ENCODE assay signal across 8 cellular contexts in the genomic region with DNA sequence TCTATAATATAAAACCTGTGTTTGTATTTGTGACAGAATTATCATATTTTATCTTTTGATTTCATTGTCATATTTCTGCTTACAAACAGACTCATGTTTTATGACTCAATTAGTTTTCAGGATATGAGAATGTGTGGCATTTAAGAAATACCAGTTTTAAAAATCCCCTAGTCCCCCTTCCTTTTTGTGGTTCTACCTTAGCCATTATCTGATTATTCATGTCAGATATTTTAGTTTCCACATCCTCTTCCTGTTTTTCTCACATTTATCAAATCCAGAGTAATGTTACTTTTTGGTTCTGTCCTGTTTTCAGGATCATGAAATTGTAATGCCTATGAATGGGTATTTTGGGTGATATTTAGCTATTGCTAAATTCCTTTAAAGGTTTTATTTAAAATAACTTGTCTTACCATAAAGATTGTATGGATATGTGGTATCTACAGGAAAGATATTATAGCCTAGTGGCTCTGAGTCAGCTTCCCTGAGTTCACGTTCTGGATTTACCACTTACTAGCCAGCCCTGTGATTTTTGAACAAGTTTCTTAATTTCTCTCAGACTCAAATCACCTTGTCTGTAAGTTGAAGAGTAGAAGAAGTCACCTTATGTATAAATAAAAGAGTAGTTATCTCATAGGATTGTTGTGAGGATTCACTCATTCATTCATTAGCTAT.
A peak's percentile ranks its signal among the peaks of the same experiment; 100 is the strongest.
DNase-seq lines count a peak whose midpoint lies in the region; ATAC-seq and TF ChIP-seq lines count a peak whose summit lies in the region.
"Not testable (repeated sequence)": the region's sequence is repeated elsewhere in the genome, so short reads cannot be mapped to it uniquely, and the experiment has no call there.

No MANE protein-coding gene starts in this region.

- not testable (repeated sequence) for H3K27me3 ChIP-seq in GM23248 (replicated peaks; ENCODE audit: insufficient read depth); brain microvascular endothelial cell (replicated peaks)

- WGBS in GM23248 (ENCODE audit: low coverage in 1 of 2, low lambda C conversion rate in 2 of 2, missing lambda C conversion rate in 2 of 2), 2 experiments, result 0 to 3% methylated on average over 1 of the region's 1 CpG

- not testable (repeated sequence) for H3K9me3 ChIP-seq in GM23248 (ENCODE audit: low read depth); OCI-LY7 (ENCODE audit: low read length)

- H3K4me2 ChIP-seq in GM23248 (ENCODE audit: unreplicated experiment), result peak overlapping the region; percentile 83
- peak overlapping the region; percentile 47 for H3K4me2 ChIP-seq in OCI-LY7 (ENCODE audit: low read length)

- not testable (repeated sequence) for H2AFZ ChIP-seq in GM23248; OCI-LY7 (ENCODE audit: low read length)

- TF ChIP-seq POLR2A in GM18505 (IDR thresholded peaks at IDR 0.05; ENCODE audit: borderline replicate concordance, extremely low read depth, insufficient read depth, insufficient read length), result not testable (repeated sequence)

- H3K79me2 ChIP-seq in GM23248 (ENCODE audit: insufficient read depth); OCI-LY7 (ENCODE audit: insufficient read depth, low read depth, low read length): not testable (repeated sequence)

- peak overlapping the region; percentile 85 for H3K27ac ChIP-seq in GM23248
- H3K27ac ChIP-seq in OCI-LY7 (ENCODE audit: low read depth, low read length, poor library complexity, severe bottlenecking), result peak overlapping the region; percentile 80
- H3K27ac ChIP-seq in brain microvascular endothelial cell, result peak overlapping the region; percentile 94

- POLR2A ChIA-PET in OCI-LY7 (lab: Charles Lee); activated CD4-positive, alpha-beta memory T cell treated with anti-CD3 and anti-CD28 coated beads for 36 hours (lab: Charles Lee): not testable (repeated sequence)

- TF ChIP-seq CTCF in OCI-LY7 (conservative IDR thresholded peaks at IDR 0.05; ENCODE audit: low read length); brain microvascular endothelial cell (IDR thresholded peaks at IDR 0.05; ENCODE audit: low read depth, low read length, missing control alignments): not testable (repeated sequence)

- ATAC-seq in GM18505 (IDR thresholded peaks at IDR 0.05; ENCODE audit: unreplicated experiment), result peak; percentile 65
- ATAC-seq in HG03457 (IDR thresholded peaks at IDR 0.05; ENCODE audit: unreplicated experiment), result peak; percentile 72
- ATAC-seq in memory B cell (ENCODE audit: low read depth), result peak; percentile 84

- CTCF ChIA-PET in OCI-LY7 (lab: Charles Lee; ENCODE audit: unreplicated experiment); activated CD4-positive, alpha-beta memory T cell treated with anti-CD3 and anti-CD28 coated beads for 36 hours (lab: Charles Lee): not testable (repeated sequence)

- H3K4me1 ChIP-seq in GM23248 (ENCODE audit: insufficient read depth), result peaks cover 13% of the 10 kb centered on the region
- peaks cover 21% of the 10 kb centered on the region for H3K4me1 ChIP-seq in OCI-LY7 (ENCODE audit: insufficient read depth, low read length, poor library complexity, severe bottlenecking)

- in situ Hi-C loops in GM23248 (cut with MboI); brain microvascular endothelial cell (cut with HindIII; ENCODE audit: low pct_ligation_motif_present, low sequenced_read_pairs): not testable (repeated sequence)

- H3K4me3 Mint-ChIP-seq in activated CD4-positive, alpha-beta memory T cell treated with anti-CD3 and anti-CD28 coated beads for 36 hours, result not testable (repeated sequence)
- peak overlapping the region; percentile 54 for H3K4me3 Mint-ChIP-seq in memory B cell

- not testable (repeated sequence) for H3K27me3 Mint-ChIP-seq in activated CD4-positive, alpha-beta memory T cell treated with anti-CD3 and anti-CD28 coated beads for 36 hours; memory B cell

- H3K9ac ChIP-seq in GM23248, result peak overlapping the region; percentile 56

- intact Hi-C loops in OCI-LY7 (cut with micrococcal nuclease; ENCODE audit: unreplicated experiment); activated CD4-positive, alpha-beta memory T cell treated with anti-CD3 and anti-CD28 coated beads for 36 hours (cut with micrococcal nuclease): not testable (repeated sequence)

- not testable (repeated sequence) for H3K9me3 Mint-ChIP-seq in activated CD4-positive, alpha-beta memory T cell treated with anti-CD3 and anti-CD28 coated beads for 36 hours; memory B cell

- DNase-seq in A172 (ENCODE audit: low spot score), result peak; percentile 63
- DNase-seq in GM23248; OCI-LY7 (ENCODE audit: low spot score); activated CD4-positive, alpha-beta memory T cell treated with anti-CD3 and anti-CD28 coated beads for 36 hours; brain microvascular endothelial cell; memory B cell (ENCODE audit: low spot score in 2 of 2): not testable (repeated sequence)

- H3K36me3 ChIP-seq in GM23248 (ENCODE audit: low read depth) (peaks cover 35% of the 10 kb centered on the region), OCI-LY7 (ENCODE audit: insufficient read depth, low read length) (peaks cover 36% of the 10 kb centered on the region), brain microvascular endothelial cell (replicated peaks) (peaks cover 32% of the 10 kb centered on the region)

- peak overlapping the region; percentile 24; the same call in 1 of the 2 replicates for H3K4me3 ChIP-seq in GM23248
- H3K4me3 ChIP-seq in OCI-LY7 (ENCODE audit: low read depth, low read length, poor library complexity, severe bottlenecking); brain microvascular endothelial cell (ENCODE audit: low read depth, low read length): not testable (repeated sequence)

- H3F3A ChIP-seq in GM23248 (ENCODE audit: insufficient read depth), result peaks cover 19% of the 10 kb centered on the region

- not testable (repeated sequence) for H4K20me1 ChIP-seq in GM23248 (ENCODE audit: insufficient read depth); OCI-LY7 (ENCODE audit: insufficient read depth, low read length)

- not testable (repeated sequence) for BruUV-seq in OCI-LY7 (replicated peaks; lab: Mats Ljungman, UMichigan)

- not testable (repeated sequence) for H3K9me2 ChIP-seq in GM23248 (ENCODE audit: insufficient read depth); OCI-LY7 (ENCODE audit: insufficient read depth, low read length)

- peaks cover 13% of the 10 kb centered on the region for H3K4me1 Mint-ChIP-seq in activated CD4-positive, alpha-beta memory T cell treated with anti-CD3 and anti-CD28 coated beads for 36 hours (ENCODE audit: low read depth)
- H3K4me1 Mint-ChIP-seq in memory B cell, result not testable (repeated sequence)

- peaks cover 28% of the 10 kb centered on the region for H3K36me3 Mint-ChIP-seq in activated CD4-positive, alpha-beta memory T cell treated with anti-CD3 and anti-CD28 coated beads for 36 hours
- H3K36me3 Mint-ChIP-seq in memory B cell, result peaks cover 23% of the 10 kb centered on the region

- peak overlapping the region; percentile 69 for H3K27ac Mint-ChIP-seq in activated CD4-positive, alpha-beta memory T cell treated with anti-CD3 and anti-CD28 coated beads for 36 hours
- H3K27ac Mint-ChIP-seq in memory B cell, result peak overlapping the region; percentile 67
